18 cellular contexts compared by ENCODE assay signal in the genomic region with DNA sequence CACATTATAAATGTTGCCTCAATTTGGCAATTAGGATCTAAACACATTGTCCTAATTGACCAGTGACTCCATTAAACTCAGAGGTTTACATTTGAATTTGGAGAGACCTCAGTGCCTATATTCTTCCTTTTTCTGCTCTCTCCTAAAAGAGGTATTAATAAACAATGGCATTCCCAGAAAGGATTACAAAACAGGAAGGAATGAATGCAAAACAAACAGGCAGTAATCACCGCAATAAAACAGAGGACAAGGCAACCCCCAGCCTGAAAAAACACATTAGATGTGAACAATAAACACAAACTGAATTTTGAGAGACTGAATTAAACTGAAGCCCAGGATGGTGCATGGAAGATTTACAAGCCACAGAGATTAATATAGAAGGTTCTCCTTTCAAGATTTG.
"Had no signal": no experiment of that assay in that cellular context is flagged by ENCODE, and none has a peak within 500 bp of the region (broad histone marks: within the 10 kb centered on the region; RNA-seq: fewer than 3 reads in every experiment).

No MANE protein-coding gene starts in this region.

- H3K27me3 Mint-ChIP-seq: activated CD4-positive, alpha-beta T cell treated with anti-CD3 and anti-CD28 coated beads, Interleukin-2, amount 10 ng/mL, durations not matched to agents 7 days and 5 days; activated naive CD8-positive, alpha-beta T cell; memory B cell; naive thymus-derived CD8-positive, alpha-beta T cell had no signal

- H3K4me1 Mint-ChIP-seq: activated CD4-positive, alpha-beta T cell treated with anti-CD3 and anti-CD28 coated beads, Interleukin-2, amount 10 ng/mL, durations not matched to agents 7 days and 5 days; memory B cell; naive thymus-derived CD8-positive, alpha-beta T cell had no signal

- H3K9ac ChIP-seq: parathyroid adenoma had no signal

- H3K4me3 Mint-ChIP-seq: activated CD4-positive, alpha-beta T cell treated with anti-CD3 and anti-CD28 coated beads, Interleukin-2, amount 10 ng/mL, durations not matched to agents 7 days and 5 days; activated naive CD8-positive, alpha-beta T cell; memory B cell; naive thymus-derived CD8-positive, alpha-beta T cell had no signal

- H3K27ac Mint-ChIP-seq: activated CD4-positive, alpha-beta T cell treated with anti-CD3 and anti-CD28 coated beads, Interleukin-2, amount 10 ng/mL, durations not matched to agents 7 days and 5 days; activated naive CD8-positive, alpha-beta T cell; memory B cell; naive thymus-derived CD8-positive, alpha-beta T cell had no signal

- H3K9me3 ChIP-seq: neutrophil, stomach had no signal

- H3K36me3 ChIP-seq: neutrophil, stomach had no signal

- H3K36me3 Mint-ChIP-seq: activated naive CD8-positive, alpha-beta T cell; memory B cell; naive thymus-derived CD8-positive, alpha-beta T cell had no signal

- H2AFZ ChIP-seq: parathyroid adenoma had no signal

- H3K9me3 Mint-ChIP-seq: activated CD4-positive, alpha-beta T cell treated with anti-CD3 and anti-CD28 coated beads, Interleukin-2, amount 10 ng/mL, durations not matched to agents 7 days and 5 days had no signal

- H3K4me1 ChIP-seq: parathyroid adenoma, stomach had no signal

- DNase-seq: activated CD4-positive, alpha-beta T cell treated with anti-CD3 and anti-CD28 coated beads, Interleukin-2, amount 10 ng/mL, durations not matched to agents 7 days and 5 days; activated CD4-positive, CD25-positive, alpha-beta regulatory T cell; activated CD8-positive, alpha-beta memory T cell treated with anti-CD3 and anti-CD28 coated beads for 24 hours; activated gamma-delta T cell treated with Interleukin-2 at 50 U/mL for 16 hours; amniotic stem cell; caudate nucleus; head of caudate nucleus; kidney glomerular epithelial cell; left ventricle myocardium superior; naive thymus-derived CD8-positive, alpha-beta T cell; retina; stimulated activated CD4-positive, alpha-beta T cell treated with anti-CD3 and anti-CD28 coated beads, Interleukin-12 subunit alpha, Interleukin-12 subunit beta, amount 100 ng/mL, for 4 hours; stimulated activated CD4-positive, alpha-beta T cell treated with anti-CD3 and anti-CD28 coated beads, Interleukin-2, amount 100 ng/mL, for 24 hours; stomach had no signal

- H3K4me3 ChIP-seq: stomach had no signal

- H3K27me3 ChIP-seq: neutrophil, stomach had no signal

- H3K27ac ChIP-seq: neutrophil, parathyroid adenoma, stomach had no signal

- H3K79me2 ChIP-seq: parathyroid adenoma had no signal
